ENCODE assay signal across 10 cellular contexts in the genomic region with DNA sequence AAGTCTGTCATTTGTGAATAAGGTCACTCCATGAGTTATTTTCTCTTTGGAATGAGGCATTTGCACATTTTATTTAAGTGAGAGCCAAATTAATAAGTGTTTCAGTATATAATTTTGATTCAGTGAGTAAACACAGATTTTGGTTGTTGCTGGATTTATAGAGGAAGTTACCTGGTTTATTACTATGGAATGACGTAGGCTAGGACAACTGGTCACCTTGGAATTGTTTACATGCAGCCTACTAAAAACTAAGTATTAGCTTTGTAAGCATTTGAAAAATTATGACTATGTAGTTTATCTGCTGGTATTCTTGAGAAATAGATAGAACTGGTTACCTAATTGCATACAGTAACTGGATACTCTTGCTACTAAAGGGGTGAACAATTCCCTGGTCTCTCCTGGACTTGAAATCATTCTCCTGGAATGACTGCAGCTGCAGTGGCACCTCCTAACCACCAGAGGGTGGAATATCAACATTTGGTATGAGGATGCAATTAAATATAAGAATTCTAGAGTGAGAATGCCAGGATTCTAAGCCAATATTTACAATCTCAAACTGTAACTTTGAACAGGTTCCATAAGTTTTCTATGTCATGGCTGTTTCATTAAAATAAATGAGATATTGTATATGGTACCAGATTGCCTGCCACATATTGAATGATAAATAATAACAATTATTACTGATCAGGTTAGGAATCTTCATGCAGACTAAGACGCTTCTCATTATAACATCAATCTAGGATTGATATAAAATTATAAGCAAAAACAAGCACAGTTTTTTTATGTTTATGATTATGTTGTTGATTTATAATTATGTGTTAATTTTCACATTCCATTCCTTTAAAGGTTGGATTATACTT. TPM values are rescaled to one million over a fixed set of nuclear protein-coding genes. Genes with fewer than 3 reads are reported as not detected.
DNase-seq lines count a peak whose midpoint lies in the region; ATAC-seq, FAIRE-seq and TF ChIP-seq lines count a peak whose summit lies in the region.
"Had no signal": no experiment of that assay in that cellular context is flagged by ENCODE, and none has a peak within 500 bp of the region (broad histone marks: within the 10 kb centered on the region; RNA-seq: fewer than 3 reads in every experiment).

No MANE protein-coding gene starts in this region.

- H3K9me1 ChIP-seq in endothelial cell of umbilical vein (replicated peaks; ENCODE audit: control insufficient read depth, extremely low read depth, insufficient read depth, low read length): no peaks in the 10 kb centered on the region

- intact Hi-C loops in endothelial cell of umbilical vein (cut with micrococcal nuclease): no loop called here

- H3K4me2 ChIP-seq in endothelial cell of umbilical vein (ENCODE audit: insufficient read depth, low read length) (no peak overlapping the region), neural cell (ENCODE audit: low read length) (no peak overlapping the region)
- H3K4me2 ChIP-seq: BLaER1 had no signal

- H3K4me3 ChIP-seq in SJCRH30 (no peak overlapping the region), endothelial cell of umbilical vein (replicated peaks in 1 of 3; ENCODE audit: insufficient read depth in 1 of 3, low read depth in 1 of 3, low read length in 3 of 3) (no peak overlapping the region), neural cell (ENCODE audit: low read length) (no peak overlapping the region)
- H3K4me3 ChIP-seq: BLaER1, skin epidermis had no signal

- TF ChIP-seq POLR2A in endothelial cell of umbilical vein (IDR thresholded peaks at IDR 0.05; ENCODE audit: low read depth, low read length): no peak

- POLR2A ChIA-PET in endothelial cell of umbilical vein (lab: Charles Lee): no interaction called here

- DNase-seq in NCI-H1105 treated with DMSO at 0.1 percent for 48 hours (lab: John Stamatoyannopoulos, UW) (peak; percentile 7), NCI-H1105 (lab: John Stamatoyannopoulos, UW) (no peak), HPDE6-E6E7 (ENCODE audit: extremely low spot score) (peak; percentile 34), SJCRH30 (peak; percentile 24 to 61), endothelial cell of umbilical vein (ENCODE audit: low read depth, low spot score) (no peak)
- DNase-seq in effector memory CD8-positive, alpha-beta T cell: no peak

- TF ChIP-seq RAD21 in neural cell (conservative IDR thresholded peaks at IDR 0.05): peak; percentile 72

- H3K9ac ChIP-seq in endothelial cell of umbilical vein (replicated peaks; ENCODE audit: extremely low read depth, insufficient read depth, low read length): no peak overlapping the region
- no peak overlapping the region for H3K9ac ChIP-seq in neural cell (ENCODE audit: low read length)
- H3K9ac ChIP-seq: BLaER1 had no signal

- H4K20me1 ChIP-seq in endothelial cell of umbilical vein (replicated peaks; ENCODE audit: control insufficient read depth, extremely low read depth, insufficient read depth, low read length) (no peaks in the 10 kb centered on the region), neural cell (ENCODE audit: insufficient read depth) (no peaks in the 10 kb centered on the region)
- H4K20me1 ChIP-seq: BLaER1 had no signal

- no peak for FAIRE-seq in endothelial cell of umbilical vein (lab: Jason Lieb, UNC)

- no peak for TF ChIP-seq EP300 in neural cell (conservative IDR thresholded peaks at IDR 0.05; ENCODE audit: poor library complexity, severe bottlenecking)

- ATAC-seq in effector memory CD8-positive, alpha-beta T cell (replicated peaks): no peak
- no peak for ATAC-seq in GM18511 (IDR thresholded peaks at IDR 0.05; ENCODE audit: unreplicated experiment)

- no peak overlapping the region for H2AFZ ChIP-seq in endothelial cell of umbilical vein (ENCODE audit: low read depth, low read length)
- H2AFZ ChIP-seq in neural cell (ENCODE audit: low read depth, low read length): no peak overlapping the region

- H3K79me2 ChIP-seq in endothelial cell of umbilical vein (ENCODE audit: control insufficient read depth, insufficient read depth, low read length) (no peaks in the 10 kb centered on the region), neural cell (replicated peaks; ENCODE audit: insufficient read depth, low read length) (no peaks in the 10 kb centered on the region)

- CTCF ChIA-PET in endothelial cell of umbilical vein (lab: Charles Lee): no interaction called here

- no peaks in the 10 kb centered on the region for H3K36me3 ChIP-seq in SJCRH30
- H3K36me3 ChIP-seq in endothelial cell of umbilical vein (ENCODE audit: control insufficient read depth in 2 of 2, extremely low read depth in 1 of 2, insufficient read depth in 2 of 2, low read length in 2 of 2): no peaks in the 10 kb centered on the region
- H3K36me3 ChIP-seq in neural cell (ENCODE audit: insufficient read depth, low read length): no peaks in the 10 kb centered on the region
- H3K36me3 ChIP-seq: BLaER1 had no signal

- TF ChIP-seq CTCF in endothelial cell of umbilical vein (IDR thresholded peaks at IDR 0.05; ENCODE audit: extremely low read depth in 1 of 2, insufficient read depth in 1 of 2, low read depth in 1 of 2, low read length in 2 of 2) (peak; percentile 22 to 29), neural cell (IDR thresholded peaks at IDR 0.05; ENCODE audit: poor library complexity, severe bottlenecking) (peak; percentile 72)

- dilution Hi-C loops in endothelial cell of umbilical vein (cut with MboI; ENCODE audit: extremely low pct_ligation_motif_present, low sequenced_read_pairs): no loop called here

- no peaks in the 10 kb centered on the region for H3K9me2 ChIP-seq in neural cell (ENCODE audit: insufficient read depth, low read length)

- no peaks in the 10 kb centered on the region for H3K27me3 Mint-ChIP-seq in effector memory CD8-positive, alpha-beta T cell

- H3K27ac Mint-ChIP-seq in effector memory CD8-positive, alpha-beta T cell: no peak overlapping the region

- H3K27ac ChIP-seq in SJCRH30: no peak overlapping the region
- H3K27ac ChIP-seq in endothelial cell of umbilical vein (ENCODE audit: insufficient read depth, low read depth, low read length): no peak overlapping the region
- H3K27ac ChIP-seq in neural cell (ENCODE audit: low read length): no peak overlapping the region
- H3K27ac ChIP-seq: BLaER1, skin epidermis had no signal

- peaks cover 0 to 6% of the 10 kb centered on the region in 2 donors for H3K9me3 Mint-ChIP-seq in effector memory CD8-positive, alpha-beta T cell

- H3K9me3 ChIP-seq in SJCRH30 (replicated peaks) (no peaks in the 10 kb centered on the region; the same call in 1 of the 2 replicates), endothelial cell of umbilical vein (replicated peaks; ENCODE audit: control insufficient read depth, insufficient read depth, low read length) (no peaks in the 10 kb centered on the region), neural cell (ENCODE audit: low read length) (no peaks in the 10 kb centered on the region)

- BruUV-seq in endothelial cell of umbilical vein (replicated peaks; lab: Mats Ljungman, UMichigan): no TSS peak

- H3K4me1 ChIP-seq in SJCRH30: no peaks in the 10 kb centered on the region
- no peaks in the 10 kb centered on the region for H3K4me1 ChIP-seq in endothelial cell of umbilical vein (ENCODE audit: control insufficient read depth, extremely low read depth, insufficient read depth, low read length)
- H3K4me1 ChIP-seq: BLaER1 had no signal

- no peak overlapping the region for H3K4me3 Mint-ChIP-seq in effector memory CD8-positive, alpha-beta T cell

- H3F3A ChIP-seq in neural cell (ENCODE audit: insufficient read depth, low read length, poor library complexity, severe bottlenecking): no peaks in the 10 kb centered on the region

- no peaks in the 10 kb centered on the region for H3K36me3 Mint-ChIP-seq in effector memory CD8-positive, alpha-beta T cell (ENCODE audit: insufficient read depth)

- peaks cover 3% of the 10 kb centered on the region; the same call in 1 of the 2 replicates for H3K27me3 ChIP-seq in SJCRH30
- no peaks in the 10 kb centered on the region for H3K27me3 ChIP-seq in endothelial cell of umbilical vein (ENCODE audit: control insufficient read depth in 2 of 2, insufficient read depth in 2 of 2, low read length in 2 of 2)
- H3K27me3 ChIP-seq in neural cell (ENCODE audit: insufficient read depth, low read depth, low read length): no peaks in the 10 kb centered on the region
- H3K27me3 ChIP-seq: BLaER1 had no signal

- H3K4me1 Mint-ChIP-seq in effector memory CD8-positive, alpha-beta T cell (ENCODE audit: low read depth in 2 of 2): no peaks in the 10 kb centered on the region

RNA-seq across cellular contexts. Expression of a gene that starts 3.5 kb away (rescaled TPM):
- total RNA-seq in SJCRH30 (2014; rRNA removed; shearing (Covaris generic)): not detected in 2 replicates
- not detected in 2 replicates for total RNA-seq in endothelial cell of umbilical vein
- polyA plus RNA-seq in endothelial cell of umbilical vein (not detected in 2 replicates), neural cell (not detected in 2 replicates)
- not detected in 2 replicates for polyA plus RNA-seq in endothelial cell of umbilical vein (2011; cell fraction: cytosol; rRNA removed)
- polyA plus RNA-seq in endothelial cell of umbilical vein (2011; cell fraction: nucleus; rRNA removed): not detected in 2 replicates
- not detected in 2 replicates for polyA plus RNA-seq in endothelial cell of umbilical vein (2012)
- polyA minus RNA-seq in endothelial cell of umbilical vein (not detected in 2 replicates), neural cell (not detected in 2 replicates)
- polyA minus RNA-seq in endothelial cell of umbilical vein (2011; cell fraction: cytosol; rRNA and poly(A)+ RNA removed): not detected
- polyA minus RNA-seq in endothelial cell of umbilical vein (2011; cell fraction: nucleus; rRNA and poly(A)+ RNA removed): not detected in 2 replicates

RNA-seq across cellular contexts. Expression of a gene that starts 7.5 kb away (rescaled TPM):
- not detected in 2 replicates for total RNA-seq in SJCRH30 (2014; rRNA removed; shearing (Covaris generic))
- total RNA-seq in endothelial cell of umbilical vein: not detected in 2 replicates
- polyA plus RNA-seq in endothelial cell of umbilical vein (not detected in 2 replicates), neural cell (not detected in 2 replicates)
- not detected in 2 replicates for polyA plus RNA-seq in endothelial cell of umbilical vein (2011; cell fraction: cytosol; rRNA removed)
- polyA plus RNA-seq in endothelial cell of umbilical vein (2011; cell fraction: nucleus; rRNA removed): not detected in 2 replicates
- not detected in 2 replicates for polyA plus RNA-seq in endothelial cell of umbilical vein (2012)
- polyA minus RNA-seq in endothelial cell of umbilical vein (not detected in 2 replicates), neural cell (not detected in 2 replicates)
- polyA minus RNA-seq in endothelial cell of umbilical vein (2011; cell fraction: cytosol; rRNA and poly(A)+ RNA removed): not detected
- polyA minus RNA-seq in endothelial cell of umbilical vein (2011; cell fraction: nucleus; rRNA and poly(A)+ RNA removed): not detected in 2 replicates

RNA-seq across cellular contexts. Expression of a gene that starts 20.8 kb away (rescaled TPM):
- total RNA-seq in SJCRH30 (2014; rRNA removed; shearing (Covaris generic)): not detected in 2 replicates
- not detected in 2 replicates for total RNA-seq in endothelial cell of umbilical vein
- not detected in 2 replicates for polyA plus RNA-seq in endothelial cell of umbilical vein
- polyA plus RNA-seq in endothelial cell of umbilical vein (2011; cell fraction: cytosol; rRNA removed): not detected in 2 replicates
- not detected in 2 replicates for polyA plus RNA-seq in endothelial cell of umbilical vein (2011; cell fraction: nucleus; rRNA removed)
- polyA plus RNA-seq in endothelial cell of umbilical vein (2012): not detected in 2 replicates
- not detected in 2 replicates for polyA minus RNA-seq in endothelial cell of umbilical vein
- not detected for polyA minus RNA-seq in endothelial cell of umbilical vein (2011; cell fraction: cytosol; rRNA and poly(A)+ RNA removed)
- polyA minus RNA-seq in endothelial cell of umbilical vein (2011; cell fraction: nucleus; rRNA and poly(A)+ RNA removed): not detected in 2 replicates
- polyA plus RNA-seq in neural cell: not detected in 2 replicates
- not detected in 2 replicates for polyA minus RNA-seq in neural cell

RNA-seq across cellular contexts. Expression of a gene that starts 31.1 kb away (rescaled TPM):
- not detected in 2 replicates for total RNA-seq in SJCRH30 (2014; rRNA removed; shearing (Covaris generic))
- total RNA-seq in endothelial cell of umbilical vein: not detected in 2 replicates
- polyA plus RNA-seq in endothelial cell of umbilical vein (not detected in 2 replicates), neural cell (not detected in 2 replicates)
- not detected in 2 replicates for polyA plus RNA-seq in endothelial cell of umbilical vein (2011; cell fraction: cytosol; rRNA removed)
- polyA plus RNA-seq in endothelial cell of umbilical vein (2011; cell fraction: nucleus; rRNA removed): not detected in 2 replicates
- polyA plus RNA-seq in endothelial cell of umbilical vein (2012): not detected in 2 replicates
- polyA minus RNA-seq in endothelial cell of umbilical vein (not detected in 2 replicates), neural cell (not detected in 2 replicates)
- not detected for polyA minus RNA-seq in endothelial cell of umbilical vein (2011; cell fraction: cytosol; rRNA and poly(A)+ RNA removed)
- not detected in 2 replicates for polyA minus RNA-seq in endothelial cell of umbilical vein (2011; cell fraction: nucleus; rRNA and poly(A)+ RNA removed)

RNA-seq across cellular contexts. Expression of a gene that starts 51.6 kb away (rescaled TPM):
- total RNA-seq in SJCRH30 (2014; rRNA removed; shearing (Covaris generic)): not detected in 2 replicates
- total RNA-seq in endothelial cell of umbilical vein: not detected in 2 replicates
- polyA plus RNA-seq in endothelial cell of umbilical vein (not detected in 2 replicates), neural cell (not detected in 2 replicates)
- polyA plus RNA-seq in endothelial cell of umbilical vein (2011; cell fraction: cytosol; rRNA removed): not detected in 2 replicates
- polyA plus RNA-seq in endothelial cell of umbilical vein (2011; cell fraction: nucleus; rRNA removed): not detected in 2 replicates
- polyA plus RNA-seq in endothelial cell of umbilical vein (2012): not detected in 2 replicates
- polyA minus RNA-seq in endothelial cell of umbilical vein (not detected in 2 replicates), neural cell (not detected in 2 replicates)
- not detected for polyA minus RNA-seq in endothelial cell of umbilical vein (2011; cell fraction: cytosol; rRNA and poly(A)+ RNA removed)
- polyA minus RNA-seq in endothelial cell of umbilical vein (2011; cell fraction: nucleus; rRNA and poly(A)+ RNA removed): not detected in 2 replicates

Comparison
In these comparisons a context has a peak if more than half of its experiments do, and no peak if none do; other contexts are left out.
1. DNase-seq: peak in NCI-H1105 treated with DMSO at 0.1 percent for 48 hours (single experiment), HPDE6-E6E7 (single experiment) and SJCRH30 (2 of 2); none in NCI-H1105 (single experiment), endothelial cell of umbilical vein (single experiment) and effector memory CD8-positive, alpha-beta T cell (0 of 3).